8 cellular contexts compared by ENCODE assay signal in the genomic region with DNA sequence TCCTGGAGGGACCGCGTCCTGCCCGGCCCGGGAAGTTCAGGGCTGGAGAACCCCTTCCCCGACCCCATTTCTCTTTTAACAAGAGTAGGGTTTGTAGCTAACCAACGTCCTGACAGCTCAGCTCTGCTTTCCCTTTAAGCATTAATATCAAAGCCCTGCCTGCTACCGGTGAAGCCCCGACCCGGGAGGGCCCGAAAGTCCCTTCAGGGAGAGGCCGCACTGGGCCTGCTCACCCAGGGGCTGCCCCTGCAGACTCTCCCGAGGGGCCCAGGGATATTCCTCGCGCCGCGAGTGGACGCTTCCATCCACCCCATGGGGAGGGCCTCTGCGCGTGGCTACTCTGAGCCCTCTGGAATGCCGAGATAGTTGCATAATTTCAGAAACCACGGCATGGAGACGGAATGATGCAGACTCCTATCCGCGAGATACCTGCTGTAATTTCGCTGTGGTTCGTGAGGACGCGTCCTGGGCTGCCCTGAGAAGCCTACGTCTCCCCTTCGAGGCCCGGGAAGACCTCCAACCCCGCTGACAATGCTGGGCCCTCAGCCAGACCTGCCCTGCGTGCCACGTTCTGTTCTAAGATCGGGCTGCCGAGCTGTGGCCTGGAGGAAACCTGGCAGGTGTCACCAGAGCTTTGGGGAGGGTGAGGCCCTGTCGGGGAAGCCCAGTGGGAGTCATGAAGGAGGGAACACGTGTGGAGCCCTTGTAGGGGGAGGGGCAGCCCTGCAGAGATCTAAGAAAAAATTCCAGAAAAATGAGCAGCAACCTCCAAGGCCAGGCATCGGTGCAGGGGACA. TPM values are rescaled to one million over a fixed set of nuclear protein-coding genes. Genes with fewer than 3 reads are reported as not detected.
DNase-seq lines count a peak whose midpoint lies in the region; ATAC-seq and TF ChIP-seq lines count a peak whose summit lies in the region.

No MANE protein-coding gene starts in this region.

- H3K9me3 Mint-ChIP-seq in T-helper 2 cell treated with Interferon-gamma antibody and Interleukin-4, amounts not matched to agents 5 μg/mL and 100 μg/mL, for 36 hours: peaks cover 35% of the 10 kb centered on the region

- peaks cover 60% of the 10 kb centered on the region for H3K36me3 Mint-ChIP-seq in T-helper 2 cell treated with Interferon-gamma antibody and Interleukin-4, amounts not matched to agents 5 μg/mL and 100 μg/mL, for 36 hours (ENCODE audit: low read depth)

- H3K4me1 Mint-ChIP-seq in T-helper 2 cell treated with Interferon-gamma antibody and Interleukin-4, amounts not matched to agents 5 μg/mL and 100 μg/mL, for 36 hours (ENCODE audit: low read depth): peaks cover 29% of the 10 kb centered on the region

- H3K27me3 ChIP-seq in lung (ENCODE audit: control insufficient read depth, insufficient read depth): no peaks in the 10 kb centered on the region

- DNase-seq in NCI-H82 (lab: John Stamatoyannopoulos, UW) (peak; percentile 32), NCI-H82 treated with DMSO at 0.1 percent for 48 hours (lab: John Stamatoyannopoulos, UW; ENCODE audit: unreplicated experiment) (no peak), lung (ENCODE audit: low spot score) (peak; percentile 51), NCI-H2227 (lab: John Stamatoyannopoulos, UW; ENCODE audit: unreplicated experiment) (no peak)
- no peak for DNase-seq in T-helper 2 cell treated with Interferon-gamma antibody and Interleukin-4, amounts not matched to agents 5 μg/mL and 100 μg/mL, for 36 hours (ENCODE audit: low spot score)
- peak; percentile 21 to 24 for DNase-seq in stimulated activated CD8-positive, alpha-beta memory T cell treated with anti-CD3 and anti-CD28 coated beads, Interleukin-4, amount 100 ng/mL, for 4 hours (ENCODE audit: low read depth in 2 of 2, low spot score in 1 of 2)

- TF ChIP-seq CTCF in lung (IDR thresholded peaks at IDR 0.05; ENCODE audit: control extremely low read depth, extremely low read depth): no peak

- H3K4me1 ChIP-seq in lung (ENCODE audit: control insufficient read depth in 2 of 2, insufficient read depth in 2 of 2, low read length in 2 of 2): peaks cover 13 to 36% of the 10 kb centered on the region in 2 donors

- H3K4me3 Mint-ChIP-seq in T-helper 2 cell treated with Interferon-gamma antibody and Interleukin-4, amounts not matched to agents 5 μg/mL and 100 μg/mL, for 36 hours: peak overlapping the region; percentile 85

- H3K36me3 ChIP-seq in lung (ENCODE audit: control insufficient read depth in 2 of 2, insufficient read depth in 2 of 2, low read length in 2 of 2): peaks cover 0 to under 1% of the 10 kb centered on the region in 2 donors

- peak overlapping the region; percentile 72 for H3K4me3 ChIP-seq in lung

- WGBS in lung, 2 donors: 23 to 34% methylated on average over 39 of the region's 39 CpGs

- no peaks in the 10 kb centered on the region for H3K27me3 Mint-ChIP-seq in T-helper 2 cell treated with Interferon-gamma antibody and Interleukin-4, amounts not matched to agents 5 μg/mL and 100 μg/mL, for 36 hours (ENCODE audit: low read depth)

- ATAC-seq in HG03103 (IDR thresholded peaks at IDR 0.05; ENCODE audit: low read depth, unreplicated experiment): peak; percentile 3
- no peak for ATAC-seq in lung (ENCODE audit: insufficient read depth, low FRiP score)

- H3K27ac Mint-ChIP-seq in T-helper 2 cell treated with Interferon-gamma antibody and Interleukin-4, amounts not matched to agents 5 μg/mL and 100 μg/mL, for 36 hours: peak overlapping the region; percentile 95

- H3K27ac ChIP-seq in cingulate gyrus (ENCODE audit: low read depth, low read length): peak overlapping the region; percentile 87
- H3K27ac ChIP-seq in lung (ENCODE audit: low read depth in 1 of 2, low read length in 1 of 2): peak overlapping the region; percentile 98

- no peaks in the 10 kb centered on the region for H3K9me3 ChIP-seq in lung (ENCODE audit: control insufficient read depth in 2 of 2, insufficient read depth in 1 of 2, low read length in 1 of 2)

RNA-seq across cellular contexts. Expression of gene CTBP1, which starts 1.0 kb away (rescaled TPM):
- total RNA-seq in lung: 100 to 1,000 TPM; 121 to 204 TPM
- 100 to 1,000 TPM; 126 to 150 TPM for polyA plus RNA-seq in lung

RNA-seq across cellular contexts. Expression of gene MAEA, which starts 39.8 kb away (rescaled TPM):
- 10 to 100 TPM; 54.5 to 67.4 TPM for total RNA-seq in lung
- 10 to 100 TPM; 39.7 to 67.1 TPM for polyA plus RNA-seq in lung

Comparison
In these comparisons a context has a peak if more than half of its experiments do, and no peak if none do; other contexts are left out.
1. DNase-seq: peak in NCI-H82 (single experiment), lung (single experiment) and stimulated activated CD8-positive, alpha-beta memory T cell treated with anti-CD3 and anti-CD28 coated beads, Interleukin-4, amount 100 ng/mL, for 4 hours (2 of 2); none in NCI-H82 treated with DMSO at 0.1 percent for 48 hours (single experiment), T-helper 2 cell treated with Interferon-gamma antibody and Interleukin-4, amounts not matched to agents 5 μg/mL and 100 μg/mL, for 36 hours (single experiment) and NCI-H2227 (single experiment).